Comparison of ENCODE assay signal across 8 cellular contexts in the genomic region with DNA sequence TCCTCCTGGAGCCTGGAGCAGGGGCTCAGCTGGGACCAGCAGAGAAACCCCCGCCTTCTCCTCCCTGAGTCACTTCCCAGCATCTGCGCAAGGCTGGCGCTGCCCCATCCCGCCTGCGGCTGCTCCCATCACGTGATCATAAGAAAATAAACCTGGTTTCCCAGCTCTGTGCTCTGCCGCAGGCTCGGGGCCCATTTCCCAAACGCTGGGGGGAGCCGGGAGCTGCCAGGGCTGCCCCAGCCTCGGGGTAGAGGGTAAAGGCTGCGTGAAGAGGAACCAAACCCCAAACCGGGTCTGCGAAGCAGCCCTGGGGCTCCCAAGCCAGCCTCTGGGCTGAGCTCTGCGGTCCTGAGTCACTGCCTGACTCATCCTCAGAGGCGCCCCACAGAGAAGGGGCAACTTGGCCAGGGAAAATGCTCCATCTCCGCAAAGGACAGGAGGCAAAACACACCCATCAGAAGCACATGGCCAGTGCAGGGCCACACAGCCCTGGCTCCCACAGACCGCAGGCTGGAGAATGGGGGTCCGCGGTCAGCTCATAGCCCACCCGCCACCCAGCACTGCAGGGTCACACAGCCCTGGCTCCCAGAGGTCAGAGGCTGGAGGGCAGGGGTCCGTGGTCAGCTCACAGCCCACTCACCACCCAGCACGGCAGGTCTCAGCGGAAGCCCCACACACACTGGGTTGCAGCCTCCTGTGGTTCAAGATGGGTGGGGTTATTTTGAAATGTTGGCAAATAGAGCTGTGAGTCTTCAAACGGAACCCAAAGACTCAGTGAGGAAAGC.
DNase-seq lines count a peak whose midpoint lies in the region; ATAC-seq and TF ChIP-seq lines count a peak whose summit lies in the region.

No MANE protein-coding gene starts in this region.

- POLR2A ChIA-PET in HEK293 (lab: Yijun Ruan, JAX) = interaction anchor here (0.6 to 1.3 kb wide), 3 partner anchors 28 to 188 kb away, joined by 3 to 4 read pairs (median 3); no protein-coding TSS in a partner anchor

- peak overlapping the region; percentile 38 for H3K4me3 ChIP-seq in HEK293 (ENCODE audit: low read depth, low read length)

- H3K27ac ChIP-seq in HEK293 (ENCODE audit: extremely low read depth, low read depth, low read length) = peak overlapping the region; percentile 57

- H3K4me1 ChIP-seq in HEK293 (ENCODE audit: control insufficient read depth, insufficient read depth, low read length) = peaks cover 9% of the 10 kb centered on the region

- DNase-seq in DMS53 (lab: John Stamatoyannopoulos, UW) (peak; percentile 76), NCI-H2171 (lab: John Stamatoyannopoulos, UW) (peak; percentile 81), cerebellar cortex (ENCODE audit: low spot score) (peak; percentile 66), kidney glomerular epithelial cell (lab: John Stamatoyannopoulos, UW) (peak; percentile 88)
- peak; percentile 67 to 72 for DNase-seq in activated CD4-positive, alpha-beta T cell treated with anti-CD3 and anti-CD28 coated beads for 24 hours (ENCODE audit: low read depth in 2 of 2)
- DNase-seq in stimulated activated CD4-positive, alpha-beta T cell treated with anti-CD3 and anti-CD28 coated beads, Interleukin-15, amount 100 ng/mL, for 24 hours = peak; percentile 90

- no peaks in the 10 kb centered on the region for H3K36me3 ChIP-seq in HEK293 (ENCODE audit: control insufficient read depth in 2 of 2, insufficient read depth in 1 of 2, low read length in 2 of 2)

- TF ChIP-seq CTCF in HEK293 (tag by site-specific recombination; IDR thresholded peaks at IDR 0.05) = no peak

- H3K9me3 ChIP-seq in HEK293 (ENCODE audit: control insufficient read depth, insufficient read depth, low read depth, low read length) = no peaks in the 10 kb centered on the region

- CTCF ChIA-PET in HEK293 (lab: Yijun Ruan, JAX) = interaction anchor here (0.6 kb wide), 1 partner anchor 10 kb away, joined by 3 read pairs; no protein-coding TSS in a partner anchor

- ATAC-seq in GM19395 (IDR thresholded peaks at IDR 0.05; ENCODE audit: unreplicated experiment) = no peak

TF ChIP-seq in HEK293, 187 proteins besides CTCF, POLR2A, EP300 and RAD21 (continues in another document):
- TF ChIP-seq, protein P1, sequence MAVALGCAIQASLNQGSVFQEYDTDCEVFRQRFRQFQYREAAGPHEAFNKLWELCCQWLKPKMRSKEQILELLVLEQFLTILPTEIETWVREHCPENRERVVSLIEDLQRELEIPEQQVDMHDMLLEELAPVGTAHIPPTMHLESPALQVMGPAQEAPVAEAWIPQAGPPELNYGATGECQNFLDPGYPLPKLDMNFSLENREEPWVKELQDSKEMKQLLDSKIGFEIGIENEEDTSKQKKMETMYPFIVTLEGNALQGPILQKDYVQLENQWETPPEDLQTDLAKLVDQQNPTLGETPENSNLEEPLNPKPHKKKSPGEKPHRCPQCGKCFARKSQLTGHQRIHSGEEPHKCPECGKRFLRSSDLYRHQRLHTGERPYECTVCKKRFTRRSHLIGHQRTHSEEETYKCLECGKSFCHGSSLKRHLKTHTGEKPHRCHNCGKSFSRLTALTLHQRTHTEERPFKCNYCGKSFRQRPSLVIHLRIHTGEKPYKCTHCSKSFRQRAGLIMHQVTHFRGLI (tag by site-specific recombination; IDR thresholded peaks at IDR 0.05) = peak; percentile 43; the same call in 1 of the 2 replicates
- TF ChIP-seq ZNF214 (tag by site-specific recombination; IDR thresholded peaks at IDR 0.05; ENCODE audit: borderline replicate concordance) (no peak), ZNF157 (tag by site-specific recombination; IDR thresholded peaks at IDR 0.05) (no peak), ZNF473 (tag by site-specific recombination; IDR thresholded peaks at IDR 0.05) (no peak), YY1 (tag by site-specific recombination; IDR thresholded peaks at IDR 0.05) (no peak), ZNF2 (tag by site-specific recombination; IDR thresholded peaks at IDR 0.05) (peak; percentile 48; the same call in 1 of the 2 replicates), ZNF585B (tag by site-specific recombination; IDR thresholded peaks at IDR 0.05) (no peak), PRDM1 (tag by site-specific recombination; IDR thresholded peaks at IDR 0.05) (peak; percentile 31; the same call in 1 of the 2 replicates), KLF1 (tag by site-specific recombination; IDR thresholded peaks at IDR 0.05) (no peak), ZNF350 (tag by site-specific recombination; IDR thresholded peaks at IDR 0.05) (no peak), SCRT2 (tag by site-specific recombination; IDR thresholded peaks at IDR 0.05) (no peak), ZNF623 (tag by site-specific recombination; IDR thresholded peaks at IDR 0.05) (no peak), ZNF707 (tag by site-specific recombination; IDR thresholded peaks at IDR 0.05) (no peak), ZNF501 (tag by site-specific recombination; IDR thresholded peaks at IDR 0.05) (no peak; the same call in 1 of the 2 replicates), ZNF132 (tag by site-specific recombination; IDR thresholded peaks at IDR 0.05; ENCODE audit: borderline replicate concordance) (no peak), MYNN (tag by site-specific recombination; IDR thresholded peaks at IDR 0.05; ENCODE audit: borderline replicate concordance) (no peak), SP7 (tag by site-specific recombination; IDR thresholded peaks at IDR 0.05) (peak; percentile 85), ZNF48 (tag by site-specific recombination; IDR thresholded peaks at IDR 0.05) (no peak), ZNF24 (tag by site-specific recombination; IDR thresholded peaks at IDR 0.05) (peak; percentile 50; the same call in 1 of the 2 replicates), ZNF747 (tag by site-specific recombination; IDR thresholded peaks at IDR 0.05) (no peak), TCF7L2 (IDR thresholded peaks at IDR 0.05; ENCODE audit: borderline replicate concordance, low read depth, low read length) (no peak), ZSCAN30 (tag by site-specific recombination; IDR thresholded peaks at IDR 0.05) (0 out of 2 replicates have a peak, but pooled peaks have one; percentile 12)
- TF ChIP-seq, protein P2, sequence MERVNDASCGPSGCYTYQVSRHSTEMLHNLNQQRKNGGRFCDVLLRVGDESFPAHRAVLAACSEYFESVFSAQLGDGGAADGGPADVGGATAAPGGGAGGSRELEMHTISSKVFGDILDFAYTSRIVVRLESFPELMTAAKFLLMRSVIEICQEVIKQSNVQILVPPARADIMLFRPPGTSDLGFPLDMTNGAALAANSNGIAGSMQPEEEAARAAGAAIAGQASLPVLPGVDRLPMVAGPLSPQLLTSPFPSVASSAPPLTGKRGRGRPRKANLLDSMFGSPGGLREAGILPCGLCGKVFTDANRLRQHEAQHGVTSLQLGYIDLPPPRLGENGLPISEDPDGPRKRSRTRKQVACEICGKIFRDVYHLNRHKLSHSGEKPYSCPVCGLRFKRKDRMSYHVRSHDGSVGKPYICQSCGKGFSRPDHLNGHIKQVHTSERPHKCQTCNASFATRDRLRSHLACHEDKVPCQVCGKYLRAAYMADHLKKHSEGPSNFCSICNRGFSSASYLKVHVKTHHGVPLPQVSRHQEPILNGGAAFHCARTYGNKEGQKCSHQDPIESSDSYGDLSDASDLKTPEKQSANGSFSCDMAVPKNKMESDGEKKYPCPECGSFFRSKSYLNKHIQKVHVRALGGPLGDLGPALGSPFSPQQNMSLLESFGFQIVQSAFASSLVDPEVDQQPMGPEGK (tag by site-specific recombination; IDR thresholded peaks at IDR 0.05) = peak; percentile 88; the same call in 1 of the 2 replicates
- TF ChIP-seq, protein P3, sequence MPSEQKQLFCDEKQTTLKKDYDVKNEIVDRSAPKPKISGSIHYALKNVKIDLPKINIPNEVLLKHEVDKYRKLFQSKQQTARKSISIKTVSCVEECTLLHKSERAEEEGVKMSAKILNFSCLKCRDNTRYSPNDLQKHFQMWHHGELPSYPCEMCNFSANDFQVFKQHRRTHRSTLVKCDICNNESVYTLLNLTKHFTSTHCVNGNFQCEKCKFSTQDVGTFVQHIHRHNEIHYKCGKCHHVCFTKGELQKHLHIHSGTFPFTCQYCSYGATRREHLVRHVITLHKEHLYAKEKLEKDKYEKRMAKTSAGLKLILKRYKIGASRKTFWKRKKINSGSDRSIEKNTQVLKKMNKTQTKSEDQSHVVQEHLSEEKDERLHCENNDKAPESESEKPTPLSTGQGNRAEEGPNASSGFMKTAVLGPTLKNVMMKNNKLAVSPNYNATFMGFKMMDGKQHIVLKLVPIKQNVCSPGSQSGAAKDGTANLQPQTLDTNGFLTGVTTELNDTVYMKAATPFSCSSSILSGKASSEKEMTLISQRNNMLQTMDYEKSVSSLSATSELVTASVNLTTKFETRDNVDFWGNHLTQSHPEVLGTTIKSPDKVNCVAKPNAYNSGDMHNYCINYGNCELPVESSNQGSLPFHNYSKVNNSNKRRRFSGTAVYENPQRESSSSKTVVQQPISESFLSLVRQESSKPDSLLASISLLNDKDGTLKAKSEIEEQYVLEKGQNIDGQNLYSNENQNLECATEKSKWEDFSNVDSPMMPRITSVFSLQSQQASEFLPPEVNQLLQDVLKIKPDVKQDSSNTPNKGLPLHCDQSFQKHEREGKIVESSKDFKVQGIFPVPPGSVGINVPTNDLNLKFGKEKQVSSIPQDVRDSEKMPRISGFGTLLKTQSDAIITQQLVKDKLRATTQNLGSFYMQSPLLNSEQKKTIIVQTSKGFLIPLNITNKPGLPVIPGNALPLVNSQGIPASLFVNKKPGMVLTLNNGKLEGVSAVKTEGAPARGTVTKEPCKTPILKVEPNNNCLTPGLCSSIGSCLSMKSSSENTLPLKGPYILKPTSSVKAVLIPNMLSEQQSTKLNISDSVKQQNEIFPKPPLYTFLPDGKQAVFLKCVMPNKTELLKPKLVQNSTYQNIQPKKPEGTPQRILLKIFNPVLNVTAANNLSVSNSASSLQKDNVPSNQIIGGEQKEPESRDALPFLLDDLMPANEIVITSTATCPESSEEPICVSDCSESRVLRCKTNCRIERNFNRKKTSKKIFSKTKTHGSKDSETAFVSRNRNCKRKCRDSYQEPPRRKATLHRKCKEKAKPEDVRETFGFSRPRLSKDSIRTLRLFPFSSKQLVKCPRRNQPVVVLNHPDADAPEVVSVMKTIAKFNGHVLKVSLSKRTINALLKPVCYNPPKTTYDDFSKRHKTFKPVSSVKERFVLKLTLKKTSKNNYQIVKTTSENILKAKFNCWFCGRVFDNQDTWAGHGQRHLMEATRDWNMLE (tag by site-specific recombination; conservative IDR thresholded peaks at IDR 0.05; ENCODE audit: low read depth) = no peak
